ENCODE assay signal across 1 cellular context in genomic region chr16:67280090-67281015, GRCh38.
TF ChIP-seq lines count a peak whose summit lies in the region.

No MANE protein-coding gene starts in this region.

TF ChIP-seq in GM23338, 12 proteins besides CTCF, POLR2A, EP300 and RAD21 (continued from another document):
- TF ChIP-seq ZNF462 (CRISPR knock-in tag; IDR thresholded peaks at IDR 0.05) = no peak
- TF ChIP-seq POLR2AphosphoS5 (IDR thresholded peaks at IDR 0.05; ENCODE audit: low read depth) = no peak
- TF ChIP-seq REST (IDR thresholded peaks at IDR 0.05; ENCODE audit: unreplicated experiment) = no peak
